Comparison of ENCODE assay signal across 6 cellular contexts in genomic region chr19:45717983-45718650, GRCh38. TPM values are rescaled to one million over a fixed set of nuclear protein-coding genes. Genes with fewer than 3 reads are reported as not detected.
DNase-seq lines count a peak whose midpoint lies in the region; ATAC-seq and TF ChIP-seq lines count a peak whose summit lies in the region.

No MANE protein-coding gene starts in this region.

- H3K79me1 ChIP-seq in trophoblast cell (ENCODE audit: low read length), result peaks cover 10% of the 10 kb centered on the region

- H2AFZ ChIP-seq in trophoblast cell (ENCODE audit: insufficient read depth, low read length, poor library complexity), result peak overlapping the region; percentile 9

- peak overlapping the region; percentile 9 for H2BK12ac ChIP-seq in trophoblast cell (ENCODE audit: low read length)

- H2AK5ac ChIP-seq in trophoblast cell (ENCODE audit: low read length), result peak overlapping the region; percentile 10

- H3K9me3 ChIP-seq in HUES64 (ENCODE audit: insufficient read depth, low read depth, low read length), result no peaks in the 10 kb centered on the region
- no peaks in the 10 kb centered on the region for H3K9me3 ChIP-seq in trophoblast cell (ENCODE audit: insufficient read depth, low read depth, low read length)

- H3K4ac ChIP-seq in trophoblast cell (ENCODE audit: low read depth, low read length), result peak overlapping the region; percentile 28

- peak overlapping the region; percentile 79 for H3K9ac ChIP-seq in HUES64 (ENCODE audit: low read depth, low read length)
- H3K9ac ChIP-seq in trophoblast cell (ENCODE audit: low read length), result peak overlapping the region; percentile 36

- H4K12ac ChIP-seq in trophoblast cell (ENCODE audit: low read depth, low read length), result peak overlapping the region; percentile 37

- peak overlapping the region; percentile 72 for H4K8ac ChIP-seq in trophoblast cell (ENCODE audit: low read depth, low read length)

- WGBS in HUES64, result 49% methylated on average over 12 of the region's 12 CpGs
- no CpG with 5 or more reads among the region's 12 CpGs for WGBS in trophoblast cell (ENCODE audit: extremely low coverage, insufficient coverage, insufficient read length)

- peak overlapping the region; percentile 73 for H3K14ac ChIP-seq in trophoblast cell (ENCODE audit: low read length)

- H3K18ac ChIP-seq in trophoblast cell (ENCODE audit: low read length), result peak overlapping the region; percentile 20

- H3K4me2 ChIP-seq in trophoblast cell (ENCODE audit: low read length), result peak overlapping the region; percentile 50

- no peaks in the 10 kb centered on the region for H3K27me3 ChIP-seq in HUES64 (ENCODE audit: insufficient read depth, low read length)
- H3K27me3 ChIP-seq in trophoblast cell (ENCODE audit: insufficient read depth, low read length), result no peaks in the 10 kb centered on the region

- H3K36me3 ChIP-seq in HUES64 (ENCODE audit: insufficient read depth, low read length) (peaks cover 28% of the 10 kb centered on the region), trophoblast cell (ENCODE audit: control insufficient read depth in 1 of 2, insufficient read depth in 2 of 2, low read length in 2 of 2) (peaks cover 18% of the 10 kb centered on the region in 2 experiments)

- peak overlapping the region; percentile 93 for H3K4me3 ChIP-seq in HUES64 (ENCODE audit: low read length)
- peak overlapping the region; percentile 70 for H3K4me3 ChIP-seq in coronary artery
- peak overlapping the region; percentile 18 for H3K4me3 ChIP-seq in trophoblast cell (ENCODE audit: low read depth, low read length)

- H3K23ac ChIP-seq in trophoblast cell (ENCODE audit: low read length), result no peak overlapping the region

- H4K91ac ChIP-seq in trophoblast cell (ENCODE audit: low read depth, low read length), result peak overlapping the region; percentile 68

- peak; percentile 81 for DNase-seq in coronary artery (ENCODE audit: low spot score)
- DNase-seq in trophoblast cell, result no peak
- DNase-seq in NCI-H69 (lab: John Stamatoyannopoulos, UW), result no peak

- ATAC-seq in HG02642 (IDR thresholded peaks at IDR 0.05; ENCODE audit: poor library complexity, unreplicated experiment), result no peak
- no peak for ATAC-seq in GM19351 (IDR thresholded peaks at IDR 0.05; ENCODE audit: unreplicated experiment)

- H2BK120ac ChIP-seq in trophoblast cell (ENCODE audit: insufficient read depth, low read length, poor library complexity), result peak overlapping the region; percentile 53

- H2BK5ac ChIP-seq in trophoblast cell (ENCODE audit: low read depth, low read length, poor library complexity), result peak overlapping the region; percentile 63

- H3K27ac ChIP-seq in HUES64 (ENCODE audit: low read depth, low read length) (peak overlapping the region; percentile 96), coronary artery (peak overlapping the region; percentile 82 to 95), trophoblast cell (ENCODE audit: low read depth, low read length) (peak overlapping the region; percentile 58)

- peaks cover 19% of the 10 kb centered on the region for H3K4me1 ChIP-seq in HUES64 (ENCODE audit: insufficient read depth, low read length)
- H3K4me1 ChIP-seq in trophoblast cell (ENCODE audit: control insufficient read depth in 1 of 2, insufficient read depth in 2 of 2, low read length in 2 of 2), result peaks cover 15 to 16% of the 10 kb centered on the region in 2 experiments

- peaks cover 8% of the 10 kb centered on the region for H3K79me2 ChIP-seq in trophoblast cell (ENCODE audit: control insufficient read depth, insufficient read depth, low read length, poor library complexity)

- TF ChIP-seq CTCF in coronary artery (IDR thresholded peaks at IDR 0.05), result no peak

RNA-seq across cellular contexts. Expression of gene FBXO46, which starts 12.6 kb away (rescaled TPM):
- 14.2 TPM for polyA plus RNA-seq in HUES64 (2013, experiment 1 of 2)
- 13.4 TPM for polyA plus RNA-seq in HUES64 (2013, experiment 2 of 2)
- polyA plus RNA-seq in trophoblast cell (2013), result 21.9 and 23.0 TPM in 2 replicates

RNA-seq across cellular contexts. Expression of gene MEIOSIN, which starts 15.1 kb away (rescaled TPM):
- polyA plus RNA-seq in HUES64 (2013, experiment 1 of 2), result not detected
- 0.13 TPM for polyA plus RNA-seq in HUES64 (2013, experiment 2 of 2)
- polyA plus RNA-seq in trophoblast cell (2013), result 0.01 and 0.03 TPM in 2 replicates

RNA-seq across cellular contexts. Expression of gene QPCTL, which starts 25.7 kb away (rescaled TPM):
- 12.6 TPM for polyA plus RNA-seq in HUES64 (2013, experiment 1 of 2)
- polyA plus RNA-seq in HUES64 (2013, experiment 2 of 2), result 17.4 TPM
- 10.0 and 10.1 TPM in 2 replicates for polyA plus RNA-seq in trophoblast cell (2013)

RNA-seq across cellular contexts. Expression of gene SNRPD2, which starts 26.4 kb away (rescaled TPM):
- polyA plus RNA-seq in HUES64 (2013, experiment 1 of 2), result 496 TPM
- polyA plus RNA-seq in HUES64 (2013, experiment 2 of 2), result 551 TPM
- polyA plus RNA-seq in trophoblast cell (2013), result 1,318 and 1,337 TPM in 2 replicates

RNA-seq across cellular contexts. Expression of gene GIPR, which starts 50.1 kb away (rescaled TPM):
- 0.15 TPM for polyA plus RNA-seq in HUES64 (2013, experiment 1 of 2)
- 0.32 TPM for polyA plus RNA-seq in HUES64 (2013, experiment 2 of 2)
- polyA plus RNA-seq in trophoblast cell (2013), result 0.60 and 0.99 TPM in 2 replicates

Comparison
In these comparisons a context has a peak if more than half of its experiments do, and no peak if none do; other contexts are left out.
1. H3K4me3 ChIP-seq: peak in every context shown above with its lines; median percentile 93 in HUES64; 70 in coronary artery; 18 in trophoblast cell.